8 cellular contexts compared by ENCODE assay signal in the genomic region with DNA sequence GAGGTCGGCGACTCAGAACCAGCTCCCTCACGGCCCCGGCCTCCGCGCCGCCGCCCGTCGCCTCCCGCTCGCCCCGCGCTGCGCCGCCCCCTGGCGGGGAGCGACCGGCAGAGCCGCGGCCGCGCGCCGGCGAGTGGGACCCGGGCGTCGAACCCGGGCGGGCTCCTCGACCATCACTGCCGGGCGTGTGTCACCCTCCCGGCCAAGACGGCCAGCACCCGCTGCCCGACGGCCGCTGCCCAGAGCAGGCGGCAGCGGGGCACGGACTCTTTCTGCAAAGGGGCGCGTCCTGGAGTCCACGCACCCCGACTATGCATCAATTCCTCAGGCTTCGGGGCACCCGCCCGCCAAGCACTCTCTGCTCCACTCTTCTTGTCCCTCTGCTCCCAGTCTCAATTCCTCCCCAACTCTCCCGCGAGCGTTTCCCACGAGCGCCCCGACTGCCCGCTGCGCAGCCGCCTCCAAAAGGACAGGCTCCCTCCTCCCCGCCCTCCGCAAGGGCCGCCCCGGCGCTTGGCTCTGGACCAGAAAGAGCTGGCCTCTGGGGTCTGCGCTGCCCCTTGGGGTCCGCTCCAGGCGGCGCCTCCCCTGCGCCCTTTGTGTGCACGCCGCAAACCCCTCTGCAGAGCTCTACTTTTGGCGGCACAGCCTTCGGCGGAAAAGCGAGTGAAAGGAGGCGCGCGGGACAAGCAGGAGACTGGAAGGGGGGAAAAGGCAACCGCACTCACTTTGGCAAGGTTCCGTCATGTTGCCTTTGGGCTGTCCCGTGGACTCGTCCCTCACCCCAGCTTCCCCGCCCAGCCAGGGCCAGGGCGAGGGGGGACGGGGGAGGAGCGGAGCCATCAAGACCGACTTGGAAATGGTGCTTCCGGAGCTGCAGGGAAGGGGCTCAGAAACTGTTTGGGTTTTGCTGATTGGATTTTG. TPM values are rescaled to one million over a fixed set of nuclear protein-coding genes. Genes with fewer than 3 reads are reported as not detected.
A peak's percentile ranks its signal among the peaks of the same experiment; 100 is the strongest.
DNase-seq lines count a peak whose midpoint lies in the region; ATAC-seq and TF ChIP-seq lines count a peak whose summit lies in the region.

No MANE protein-coding gene starts in this region.

- no peaks in the 10 kb centered on the region for H3K9me2 ChIP-seq in neural cell (ENCODE audit: insufficient read depth, low read length)

- H3K4me2 ChIP-seq in BLaER1 (peak overlapping the region; percentile 98), neural cell (ENCODE audit: low read length) (peak overlapping the region; percentile 72)

- H3K4me1 ChIP-seq in BLaER1 (peaks cover 13% of the 10 kb centered on the region), Panc1 (ENCODE audit: control insufficient read depth, insufficient read depth, low read length) (peaks cover 25% of the 10 kb centered on the region), testis (no peaks in the 10 kb centered on the region)

- in situ Hi-C loops in Panc1 (cut with HindIII; ENCODE audit: low pct_unique_long_range_greater_than_20kb, low sequenced_read_pairs), result no loop called here

- CTCF ChIA-PET in Panc1 (lab: Charles Lee), result interaction anchor here (0.9 kb wide), 1 partner anchor 429 kb away, joined by 3 read pairs; no protein-coding TSS in a partner anchor

- H3K9ac ChIP-seq in BLaER1, result peak overlapping the region; percentile 72
- H3K9ac ChIP-seq in neural cell (ENCODE audit: low read length), result peak overlapping the region; percentile 59

- H4K20me1 ChIP-seq in BLaER1 (no peaks in the 10 kb centered on the region), neural cell (ENCODE audit: insufficient read depth) (no peaks in the 10 kb centered on the region)

- intact Hi-C loops in Panc1 (cut with micrococcal nuclease; ENCODE audit: unreplicated experiment), result loop anchor here (2.0 to 10.0 kb wide), 5 partner anchors 55 to 313 kb away; no protein-coding TSS in a partner anchor
- intact Hi-C loops in testis (cut with DNase I; ENCODE audit: low total_unique reads), result loop anchor here (10.0 kb wide), 1 partner anchor 63 kb away; no protein-coding TSS in a partner anchor

- POLR2A ChIA-PET in Panc1 (lab: Charles Lee), result interaction anchor here (1.2 kb wide), 1 partner anchor 108 kb away, joined by 3 read pairs; no protein-coding TSS in a partner anchor

- H3K36me3 ChIP-seq in BLaER1 (no peaks in the 10 kb centered on the region), Panc1 (ENCODE audit: control insufficient read depth, insufficient read depth, low read length) (no peaks in the 10 kb centered on the region; the same call in 1 of the 2 replicates), neural cell (ENCODE audit: insufficient read depth, low read length) (no peaks in the 10 kb centered on the region), testis (ENCODE audit: low read depth, missing control alignments) (no peaks in the 10 kb centered on the region)

- 1% methylated on average over 32 to 50 of the region's 88 CpGs for WGBS in testis, 2 donors

- BruUV-seq in Panc1 (replicated peaks; lab: Mats Ljungman, UMichigan), result no TSS peak

- no peak overlapping the region for H3K27ac ChIP-seq in BLaER1
- H3K27ac ChIP-seq in Panc1 (ENCODE audit: low read length), result peak overlapping the region; percentile 93
- H3K27ac ChIP-seq in neural cell (ENCODE audit: low read length), result no peak overlapping the region
- peak overlapping the region; percentile 91 to 94 for H3K27ac ChIP-seq in testis

- H2AFZ ChIP-seq in neural cell (ENCODE audit: low read depth, low read length), result peak overlapping the region; percentile 40

- no peak for TF ChIP-seq EP300 in neural cell (conservative IDR thresholded peaks at IDR 0.05; ENCODE audit: poor library complexity, severe bottlenecking)

- peak; percentile 90 for TF ChIP-seq CTCF in Panc1 (IDR thresholded peaks at IDR 0.05)
- TF ChIP-seq CTCF in foreskin fibroblast (IDR thresholded peaks at IDR 0.05; ENCODE audit: low read depth, low read length), result no peak
- peak; percentile 80 for TF ChIP-seq CTCF in neural cell (IDR thresholded peaks at IDR 0.05; ENCODE audit: poor library complexity, severe bottlenecking)
- peak; percentile 36 to 87 (median 43) for TF ChIP-seq CTCF in testis (IDR thresholded peaks at IDR 0.05)

- H3K27me3 ChIP-seq in BLaER1, result no peaks in the 10 kb centered on the region
- H3K27me3 ChIP-seq in Panc1 (ENCODE audit: control insufficient read depth, insufficient read depth, low read length), result no peaks in the 10 kb centered on the region
- H3K27me3 ChIP-seq in neural cell (ENCODE audit: insufficient read depth, low read depth, low read length), result peaks cover 26% of the 10 kb centered on the region
- H3K27me3 ChIP-seq in testis, result no peaks in the 10 kb centered on the region

- no peaks in the 10 kb centered on the region for H3K79me2 ChIP-seq in neural cell (replicated peaks; ENCODE audit: insufficient read depth, low read length)

- peak; percentile 62 for TF ChIP-seq RAD21 in neural cell (conservative IDR thresholded peaks at IDR 0.05)

- H3K4me3 ChIP-seq in BLaER1 (peak overlapping the region; percentile 85), Panc1 (ENCODE audit: low read depth in 2 of 2, low read length in 2 of 2) (peak overlapping the region; percentile 52 to 89), foreskin fibroblast (ENCODE audit: low read depth in 1 of 2, low read length in 2 of 2) (peak overlapping the region; percentile 90), neural cell (ENCODE audit: low read length) (peak overlapping the region; percentile 85), testis (peak overlapping the region; percentile 84 to 85)

- DNase-seq in Panc1 (ENCODE audit: low read depth, low spot score) (no peak), activated gamma-delta T cell treated with Interleukin-2 at 50 U/mL for 16 hours (peak; percentile 37), foreskin fibroblast (peak; percentile 30 to 80), testis (peak; percentile 60)

- H3K9me3 ChIP-seq in BLaER1, result no peaks in the 10 kb centered on the region
- no peaks in the 10 kb centered on the region for H3K9me3 ChIP-seq in Panc1 (ENCODE audit: control insufficient read depth, insufficient read depth, low read depth, low read length)
- no peaks in the 10 kb centered on the region for H3K9me3 ChIP-seq in neural cell (ENCODE audit: low read length)
- H3K9me3 ChIP-seq in testis, result no peaks in the 10 kb centered on the region

- peak; percentile 41 for ATAC-seq in GM19025 (IDR thresholded peaks at IDR 0.05; ENCODE audit: low read depth, unreplicated experiment)
- ATAC-seq in HG03159 (IDR thresholded peaks at IDR 0.05; ENCODE audit: unreplicated experiment), result peak; percentile 64
- ATAC-seq in Panc1, result peak; percentile 58

- no peak for TF ChIP-seq POLR2A in testis (IDR thresholded peaks at IDR 0.05)

- no peaks in the 10 kb centered on the region for H3F3A ChIP-seq in neural cell (ENCODE audit: insufficient read depth, low read length, poor library complexity, severe bottlenecking)

TF ChIP-seq in neural cell, 6 proteins besides CTCF, POLR2A, EP300 and RAD21:
- TF ChIP-seq MXI1 (conservative IDR thresholded peaks at IDR 0.05; ENCODE audit: poor library complexity, severe bottlenecking) (no peak), SMC3 (conservative IDR thresholded peaks at IDR 0.05; ENCODE audit: poor library complexity) (peak; percentile 74), EZH2 (IDR thresholded peaks at IDR 0.05; ENCODE audit: borderline replicate concordance, insufficient read depth, low read length, poor library complexity, severe bottlenecking) (peak; percentile 40)

RNA-seq across cellular contexts. Expression of a gene that starts 1.1 kb away (rescaled TPM):
- total RNA-seq in Panc1 (2021; ENCODE audit: unreplicated experiment), result 114 TPM
- polyA plus RNA-seq in Panc1 (2012; ENCODE audit: insufficient read length), result 40.8 TPM
- 8.1 and 12.9 TPM in 2 replicates for polyA plus RNA-seq in neural cell
- polyA minus RNA-seq in neural cell, result 35.8 and 40.4 TPM in 2 replicates
- total RNA-seq in testis, result 10 to 100 TPM; 21.4 to 25.3 TPM
- 18.4 TPM for polyA plus RNA-seq in testis (ENCODE audit: insufficient read depth, low read depth, low replicate concordance)

Comparison
In these comparisons a context has a peak if more than half of its experiments do, and no peak if none do; other contexts are left out.
1. H3K27ac ChIP-seq: peak in Panc1 (single experiment) and testis (2 of 2); none in BLaER1 (single experiment) and neural cell (single experiment).
2. Peak in every context shown above with its lines, with median percentiles within 50 percentile points of each other: H3K4me3 ChIP-seq and ATAC-seq.